ENCODE assay signal across 1 cellular context in genomic region chr17:39678340-39679116, GRCh38.
TF ChIP-seq lines count a peak whose summit lies in the region.

No MANE protein-coding gene starts in this region.

TF ChIP-seq in H1, 55 proteins besides CTCF, POLR2A, EP300 and RAD21:
- TF ChIP-seq, protein P1, sequence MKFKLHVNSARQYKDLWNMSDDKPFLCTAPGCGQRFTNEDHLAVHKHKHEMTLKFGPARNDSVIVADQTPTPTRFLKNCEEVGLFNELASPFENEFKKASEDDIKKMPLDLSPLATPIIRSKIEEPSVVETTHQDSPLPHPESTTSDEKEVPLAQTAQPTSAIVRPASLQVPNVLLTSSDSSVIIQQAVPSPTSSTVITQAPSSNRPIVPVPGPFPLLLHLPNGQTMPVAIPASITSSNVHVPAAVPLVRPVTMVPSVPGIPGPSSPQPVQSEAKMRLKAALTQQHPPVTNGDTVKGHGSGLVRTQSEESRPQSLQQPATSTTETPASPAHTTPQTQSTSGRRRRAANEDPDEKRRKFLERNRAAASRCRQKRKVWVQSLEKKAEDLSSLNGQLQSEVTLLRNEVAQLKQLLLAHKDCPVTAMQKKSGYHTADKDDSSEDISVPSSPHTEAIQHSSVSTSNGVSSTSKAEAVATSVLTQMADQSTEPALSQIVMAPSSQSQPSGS (IDR thresholded peaks at IDR 0.05; ENCODE audit: low read length): no peak
- no peak for TF ChIP-seq POLR2AphosphoS5 (IDR thresholded peaks at IDR 0.05; ENCODE audit: low read depth, low read length)
- TF ChIP-seq POU5F1 (IDR thresholded peaks at IDR 0.05; ENCODE audit: low read depth, low read length): no peak
- no peak for TF ChIP-seq SP4 (IDR thresholded peaks at IDR 0.05; ENCODE audit: low read length)
- no peak for TF ChIP-seq CTBP2 (IDR thresholded peaks at IDR 0.05; ENCODE audit: borderline replicate concordance, insufficient read depth, insufficient read length, low read length)
- TF ChIP-seq HDAC2 (IDR thresholded peaks at IDR 0.05; ENCODE audit: borderline replicate concordance in 1 of 2, low read depth in 2 of 2, low read length in 2 of 2): no peak
- no peak for TF ChIP-seq E2F6 (IDR thresholded peaks at IDR 0.05)
- TF ChIP-seq BRCA1 (IDR thresholded peaks at IDR 0.05; ENCODE audit: low read depth, low read length): no peak
- TF ChIP-seq TCF12 (IDR thresholded peaks at IDR 0.05; ENCODE audit: low read depth, low read length): no peak
- no peak for TF ChIP-seq RBBP5 (IDR thresholded peaks at IDR 0.05; ENCODE audit: borderline replicate concordance, low read depth, low read length)
- no peak for TF ChIP-seq KDM1A (IDR thresholded peaks at IDR 0.05; ENCODE audit: borderline replicate concordance, low read length)
